In the genomic region with DNA sequence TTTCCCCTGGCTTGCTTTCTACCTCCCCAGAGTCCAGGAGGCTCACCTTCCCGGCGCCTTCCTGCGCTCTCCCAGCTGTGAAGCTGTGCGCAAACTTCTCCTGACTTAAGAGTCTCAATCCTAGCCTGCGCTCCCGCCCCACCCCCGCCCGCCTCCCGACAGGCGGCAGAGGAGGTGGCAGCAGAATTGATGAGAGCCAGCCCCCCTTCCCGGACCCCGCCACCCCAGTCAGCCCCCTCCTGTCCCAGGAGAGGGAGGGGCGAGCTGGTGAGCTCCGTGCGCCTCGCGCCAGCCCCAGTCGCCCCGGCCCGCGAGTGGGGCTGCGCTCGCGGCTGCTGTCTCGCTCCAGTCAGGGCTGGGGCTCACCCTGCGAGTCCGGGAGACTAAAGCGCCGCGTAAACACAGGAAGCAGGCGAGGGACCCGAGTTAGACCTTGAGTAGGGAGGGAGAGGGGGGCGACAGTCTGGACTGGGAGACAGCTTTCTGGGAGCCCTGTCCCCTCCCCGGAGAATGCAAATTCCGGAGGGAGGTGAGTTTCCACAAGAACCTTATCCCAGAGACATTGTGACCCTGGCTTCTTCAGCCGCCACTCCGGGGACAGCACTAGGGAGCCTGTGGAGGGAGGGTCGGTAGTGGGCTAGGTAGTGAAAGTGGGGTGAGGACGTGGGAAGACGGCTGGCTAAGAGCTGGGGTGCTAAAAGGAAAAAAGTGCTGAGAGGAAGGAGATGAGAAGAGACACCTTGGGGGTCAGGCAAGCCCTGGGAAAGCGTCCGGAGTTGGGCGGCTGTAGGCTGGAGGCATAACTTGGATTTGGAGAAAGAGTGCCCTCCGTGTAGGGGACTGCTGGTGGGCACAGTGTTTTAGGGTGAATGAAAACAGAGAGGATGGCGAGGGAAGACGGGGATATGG, we compare ENCODE assay signal across 10 cellular contexts. TPM values are rescaled to one million over a fixed set of nuclear protein-coding genes. Genes with fewer than 3 reads are reported as not detected.
A peak's percentile ranks its signal among the peaks of the same experiment; 100 is the strongest.
DNase-seq lines count a peak whose midpoint lies in the region; ATAC-seq and TF ChIP-seq lines count a peak whose summit lies in the region.
"Had no signal": no experiment of that assay in that cellular context is flagged by ENCODE, and none has a peak within 500 bp of the region (broad histone marks: within the 10 kb centered on the region; RNA-seq: fewer than 3 reads in every experiment).

CALCR (minus strand) TSS at position 79 of the 909 bp plus-strand sequence. CDS start 87,743 bp downstream, outside the sequence.

- H3K27ac ChIP-seq in coronary artery: no peak within 1 kb of the TSS
- H3K27ac ChIP-seq: KMS-11 had no signal

- ATAC-seq in GM21381 (IDR thresholded peaks at IDR 0.05; ENCODE audit: unreplicated experiment) (no peak), HG02623 (IDR thresholded peaks at IDR 0.05; ENCODE audit: unreplicated experiment) (no peak), left colon (no peak)

- H3K4me3 ChIP-seq in coronary artery: peak within 1 kb of the TSS; percentile 60

- TF ChIP-seq CTCF in coronary artery (IDR thresholded peaks at IDR 0.05) (no peak), mesothelial cell of epicardium (IDR thresholded peaks at IDR 0.05; ENCODE audit: unreplicated experiment) (no peak)

- H3K9me3 Mint-ChIP-seq in mesothelial cell of epicardium: no peaks in the 10 kb centered on the region

- intact Hi-C loops in left colon (cut with DNase I, micrococcal nuclease): no loop called here

- DNase-seq in AG08396 (ENCODE audit: low spot score): peak; percentile 8
- DNase-seq in HK-2 (ENCODE audit: unreplicated experiment): peak; percentile 26
- DNase-seq in coronary artery (ENCODE audit: low spot score): no peak
- DNase-seq in mesothelial cell of epicardium (ENCODE audit: low spot score in 2 of 2, unreplicated experiment in 2 of 2): peak in 1 of 2 experiments; percentile 39
- DNase-seq in NCI-H1048 (lab: John Stamatoyannopoulos, UW): no peak
- DNase-seq in left colon: no peak
- DNase-seq: SHP77 had no signal

- H3K4me1 Mint-ChIP-seq in mesothelial cell of epicardium: peaks cover 15% of the 10 kb centered on the region

- H3K27me3 Mint-ChIP-seq in mesothelial cell of epicardium (ENCODE audit: low read depth): peaks cover 94% of the 10 kb centered on the region

- no peak within 1 kb of the TSS for H3K27ac Mint-ChIP-seq in mesothelial cell of epicardium

- no peaks in the 10 kb centered on the region for H3K36me3 Mint-ChIP-seq in mesothelial cell of epicardium

- H3K4me3 Mint-ChIP-seq in mesothelial cell of epicardium: peak within 1 kb of the TSS; percentile 73

RNA-seq across cellular contexts. Expression of gene CALCR, which starts in this region (rescaled TPM):
- total RNA-seq in mesothelial cell of epicardium: not detected in 3 replicates
- not detected for total RNA-seq in left colon

Comparison
In these comparisons a context has a peak if more than half of its experiments do, and no peak if none do; other contexts are left out.
1. DNase-seq: peak in AG08396 (single experiment) and HK-2 (single experiment); none in coronary artery (single experiment), NCI-H1048 (single experiment) and left colon (0 of 2).